Comparison of ENCODE assay signal across 8 cellular contexts in the genomic region with DNA sequence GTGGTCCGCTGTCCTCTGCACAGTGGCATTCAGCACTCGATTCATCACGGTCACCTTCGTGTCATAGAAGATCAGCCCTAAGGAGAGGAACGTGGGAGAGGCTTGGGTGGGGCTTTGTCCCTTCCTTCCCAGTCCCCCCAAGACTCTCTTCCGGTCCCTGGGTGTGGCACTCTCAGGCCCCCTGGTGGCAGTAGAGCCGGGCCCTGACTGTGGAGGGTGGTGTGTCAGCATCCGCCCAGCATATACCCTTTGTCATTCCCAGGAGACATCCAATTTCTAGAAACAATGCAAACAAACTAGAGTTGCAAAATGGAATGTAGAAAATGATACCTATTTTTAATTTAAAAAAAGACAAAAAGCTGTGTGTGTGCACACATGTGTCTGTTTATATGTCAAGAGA. TPM values are rescaled to one million over a fixed set of nuclear protein-coding genes. Genes with fewer than 3 reads are reported as not detected.
DNase-seq lines count a peak whose midpoint lies in the region; ATAC-seq and TF ChIP-seq lines count a peak whose summit lies in the region.

No MANE protein-coding gene starts in this region.

- H3K27me3 Mint-ChIP-seq in CD4-positive, CD25-positive, alpha-beta regulatory T cell = no peaks in the 10 kb centered on the region

- in situ Hi-C loops in IMR-90 (cut with MboI; ENCODE audit: low sequenced_read_pairs) = no loop called here

- POLR2A ChIA-PET in IMR-90 (lab: Charles Lee; ENCODE audit: unreplicated experiment) = no interaction called here

- peak overlapping the region; percentile 43 for H2AK5ac ChIP-seq in IMR-90 (ENCODE audit: low read depth, low read length)

- no peak overlapping the region for H3K23ac ChIP-seq in IMR-90 (ENCODE audit: low read depth, low read length)

- WGBS in IMR-90 (ENCODE audit: extremely low coverage in 2 of 2, insufficient read length in 1 of 2), 2 experiments = no CpG with 5 or more reads among the region's 8 CpGs

- TF ChIP-seq POLR2A in IMR-90 (IDR thresholded peaks at IDR 0.05; ENCODE audit: low read depth, low read length) = no peak

- H3K9me3 ChIP-seq in CD4-positive, CD25-positive, alpha-beta regulatory T cell (ENCODE audit: control insufficient read depth in 2 of 2, low read length in 2 of 2) = no peaks in the 10 kb centered on the region
- H3K9me3 ChIP-seq in IMR-90 (ENCODE audit: control insufficient read depth, insufficient read depth, low read length) = no peaks in the 10 kb centered on the region

- H3K4me1 Mint-ChIP-seq in CD4-positive, CD25-positive, alpha-beta regulatory T cell = peaks cover 0 to 11% (median 4%) of the 10 kb centered on the region in 4 donors

- no peak overlapping the region for H3K56ac ChIP-seq in IMR-90 (ENCODE audit: extremely low read depth, insufficient read depth, low read length)

- DNase-seq in CD4-positive, CD25-positive, alpha-beta regulatory T cell = peak in 2 of 3 donors; percentile 11 to 15
- DNase-seq in IMR-90 = no peak
- DNase-seq in activated T-cell treated with anti-CD3 and anti-CD28 coated beads for 4 hours = peak; percentile 8
- peak; percentile 48 for DNase-seq in iPS-NIHi7 (ENCODE audit: extremely low spot score)
- DNase-seq in activated CD4-positive, CD25-positive, alpha-beta regulatory T cell treated with anti-CD3 and anti-CD28 coated beads, Interleukin-2, amount 50 U/mL, for 72 hours = no peak
- no peak for DNase-seq in NCI-H2029 treated with DMSO at 0.1 percent for 48 hours (lab: John Stamatoyannopoulos, UW)
- DNase-seq in NCI-H2171 treated with DMSO at 0.1 percent for 48 hours (lab: John Stamatoyannopoulos, UW) = no peak

- H3K9me1 ChIP-seq in IMR-90 (ENCODE audit: insufficient read depth, low read length) = 0 out of 2 replicates have a peak, but pooled peaks cover 10% of the 10 kb centered on the region

- no peak overlapping the region for H3K4me2 ChIP-seq in IMR-90 (ENCODE audit: low read depth, low read length)

- CTCF ChIA-PET in IMR-90 (lab: Yijun Ruan, JAX) = interaction anchor here (1.3 kb wide), 1 partner anchor 10 kb away, joined by 4 read pairs; no protein-coding TSS in a partner anchor

- no peaks in the 10 kb centered on the region for H3K27me3 ChIP-seq in CD4-positive, CD25-positive, alpha-beta regulatory T cell (ENCODE audit: control insufficient read depth, insufficient read depth, low read length)
- no peaks in the 10 kb centered on the region for H3K27me3 ChIP-seq in IMR-90 (ENCODE audit: control insufficient read depth, insufficient read depth, low read length)

- no peaks in the 10 kb centered on the region for H4K20me1 ChIP-seq in IMR-90 (ENCODE audit: insufficient read depth, low read length)

- no peak overlapping the region for H4K5ac ChIP-seq in IMR-90 (ENCODE audit: low read depth, low read length)

- H3K9me3 Mint-ChIP-seq in CD4-positive, CD25-positive, alpha-beta regulatory T cell = no peaks in the 10 kb centered on the region

- H3K18ac ChIP-seq in IMR-90 (ENCODE audit: low read depth, low read length) = no peak overlapping the region

- intact Hi-C loops in IMR-90 (cut with micrococcal nuclease) = no loop called here

- no peak overlapping the region for H3K14ac ChIP-seq in IMR-90 (replicated peaks; ENCODE audit: low read depth, low read length)

- H3K4ac ChIP-seq in IMR-90 (ENCODE audit: low read depth, low read length) = peak overlapping the region; percentile 50; the same call in 1 of the 2 replicates

- BruUV-seq in IMR-90 (replicated peaks; lab: Mats Ljungman, UMichigan) = no TSS peak

- H3K4me3 ChIP-seq in CD4-positive, CD25-positive, alpha-beta regulatory T cell (ENCODE audit: low read depth, low read length) = no peak overlapping the region
- no peak overlapping the region for H3K4me3 ChIP-seq in IMR-90 (ENCODE audit: insufficient read depth, low read depth, low read length)

- peak in 1 of 2 donors; percentile 41 for ATAC-seq in CD4-positive, CD25-positive, alpha-beta regulatory T cell (ENCODE audit: low read depth in 2 of 2)
- ATAC-seq in IMR-90 (ENCODE audit: low read depth) = peak; percentile 67
- ATAC-seq in GM19467 (IDR thresholded peaks at IDR 0.05; ENCODE audit: unreplicated experiment) = no peak

- peaks cover 12% of the 10 kb centered on the region for H3K36me3 ChIP-seq in CD4-positive, CD25-positive, alpha-beta regulatory T cell (ENCODE audit: control insufficient read depth, insufficient read depth, low read length)
- H3K36me3 ChIP-seq in IMR-90 (ENCODE audit: control insufficient read depth, insufficient read depth, low read length) = peaks cover 33% of the 10 kb centered on the region

- H3K9ac ChIP-seq in IMR-90 (ENCODE audit: low read depth, low read length) = no peak overlapping the region

- H2BK5ac ChIP-seq in IMR-90 (ENCODE audit: low read depth, low read length, poor library complexity, severe bottlenecking) = no peak overlapping the region

- H2BK15ac ChIP-seq in IMR-90 (ENCODE audit: low read depth, low read length) = no peak overlapping the region

- no peak overlapping the region for H2BK20ac ChIP-seq in IMR-90 (ENCODE audit: low read depth, low read length)

- TF ChIP-seq CTCF in IMR-90 (conservative IDR thresholded peaks at IDR 0.05; ENCODE audit: low read depth, low read length) = peak; percentile 45

- H4K91ac ChIP-seq in IMR-90 (ENCODE audit: insufficient read depth, low read depth, low read length) = peak overlapping the region; percentile 43; the same call in 1 of the 2 replicates

- dilution Hi-C loops in IMR-90 (cut with HindIII; ENCODE audit: low sequenced_read_pairs, unreplicated experiment) = no loop called here

- peak; percentile 25; the same call in 1 of the 2 replicates for TF ChIP-seq RAD21 in IMR-90 (IDR thresholded peaks at IDR 0.05; ENCODE audit: low read length)

- no peak overlapping the region for H2BK120ac ChIP-seq in IMR-90 (ENCODE audit: low read depth, low read length)

- peak overlapping the region; percentile 84 for H2AK9ac ChIP-seq in IMR-90 (replicated peaks; ENCODE audit: low read depth, low read length, poor library complexity)

- H3K36me3 Mint-ChIP-seq in CD4-positive, CD25-positive, alpha-beta regulatory T cell = peaks cover 6% of the 10 kb centered on the region

- H3K79me1 ChIP-seq in IMR-90 (ENCODE audit: low read depth in 1 of 2, low read length in 2 of 2) = no peaks in the 10 kb centered on the region

- no peaks in the 10 kb centered on the region for H3K4me1 ChIP-seq in CD4-positive, CD25-positive, alpha-beta regulatory T cell (ENCODE audit: control insufficient read depth, insufficient read depth, low read length, poor library complexity, severe bottlenecking)
- H3K4me1 ChIP-seq in IMR-90 (ENCODE audit: control insufficient read depth, insufficient read depth, low read length) = no peaks in the 10 kb centered on the region

- H4K8ac ChIP-seq in IMR-90 (ENCODE audit: low read depth in 2 of 2, low read length in 2 of 2) = 0 out of 4 replicates have a peak overlapping the region, but pooled peaks of 1 of the 2 experiments have one; percentile 55

- peak overlapping the region; percentile 56 for H2AFZ ChIP-seq in IMR-90 (replicated peaks; ENCODE audit: low read length, poor library complexity)

- H3K27ac Mint-ChIP-seq in CD4-positive, CD25-positive, alpha-beta regulatory T cell = peak overlapping the region in 2 of 3 donors; percentile 42 to 69

- H3K27ac ChIP-seq in CD4-positive, CD25-positive, alpha-beta regulatory T cell (ENCODE audit: insufficient read depth, low read length, poor library complexity, severe bottlenecking) = no peak overlapping the region
- H3K27ac ChIP-seq in IMR-90 (ENCODE audit: insufficient read depth, low read length) = no peak overlapping the region

- no peak overlapping the region for H3K4me3 Mint-ChIP-seq in CD4-positive, CD25-positive, alpha-beta regulatory T cell

TF ChIP-seq in IMR-90, 13 proteins besides CTCF, POLR2A, EP300 and RAD21:
- TF ChIP-seq NFE2L2 (IDR thresholded peaks at IDR 0.05; ENCODE audit: low read depth, low read length) (no peak), SMC3 (IDR thresholded peaks at IDR 0.05; ENCODE audit: low read depth, low read length) (peak; percentile 7; the same call in 1 of the 2 replicates), USF2 (IDR thresholded peaks at IDR 0.05; ENCODE audit: low read depth, low read length) (no peak)

RNA-seq across cellular contexts. Expression of gene TRAFD1, which starts 45.0 kb away (rescaled TPM):
- 43.4 TPM for total RNA-seq in CD4-positive, CD25-positive, alpha-beta regulatory T cell
- 10 to 100 TPM; 73.5 to 95.7 (median 83.0) TPM for polyA plus RNA-seq in CD4-positive, CD25-positive, alpha-beta regulatory T cell
- 69.7 and 70.4 TPM in 2 replicates for total RNA-seq in IMR-90 (2012; rRNA removed)
- 34.7 and 41.3 TPM in 2 replicates for polyA plus RNA-seq in IMR-90 (2012; rRNA removed)
- polyA plus RNA-seq in IMR-90 (2012; cell fraction: cytosol; rRNA removed) = 20.0 and 24.0 TPM in 2 replicates
- polyA plus RNA-seq in IMR-90 (2012; cell fraction: nucleus; rRNA removed; ENCODE audit: low replicate concordance) = 16.7 and 36.6 TPM in 2 replicates

Comparison
In these comparisons a context has a peak if more than half of its experiments do, and no peak if none do; other contexts are left out.
1. DNase-seq: peak in CD4-positive, CD25-positive, alpha-beta regulatory T cell (2 of 3), activated T-cell treated with anti-CD3 and anti-CD28 coated beads for 4 hours (single experiment) and iPS-NIHi7 (single experiment); none in IMR-90 (single experiment), activated CD4-positive, CD25-positive, alpha-beta regulatory T cell treated with anti-CD3 and anti-CD28 coated beads, Interleukin-2, amount 50 U/mL, for 72 hours (single experiment), NCI-H2029 treated with DMSO at 0.1 percent for 48 hours (single experiment) and NCI-H2171 treated with DMSO at 0.1 percent for 48 hours (single experiment).